ENCODE assay signal across 29 cellular contexts in genomic region chr17:60322056-60322387, GRCh38.
"Had no signal": no experiment of that assay in that cellular context is flagged by ENCODE, and none has a peak within 500 bp of the region (broad histone marks: within the 10 kb centered on the region; RNA-seq: fewer than 3 reads in every experiment).

No MANE protein-coding gene starts in this region.

- H3K36me3 ChIP-seq: MG63, WERI-Rb-1 had no signal

- H3K9me3 ChIP-seq: MG63 had no signal

- ATAC-seq: activated naive CD4-positive, alpha-beta T cell treated with anti-CD3 and anti-CD28 coated beads, Interleukin-2, amount 50 U/mL, for 72 hours; activated T-cell treated with anti-CD3 and anti-CD28 coated beads, Interleukin-2, amount 50 U/mL, for 4 hours; Right ventricle myocardium inferior had no signal

- H3K4me2 ChIP-seq: PC-9 had no signal

- H3K27ac ChIP-seq: PC-9, RWPE1, SK-N-MC, WERI-Rb-1 had no signal

- H2AFZ ChIP-seq: PC-9 had no signal

- H3K27me3 ChIP-seq: MG63 had no signal

- DNase-seq: activated CD4-positive, alpha-beta memory T cell treated with anti-CD3 and anti-CD28 coated beads for 36 hours; activated CD4-positive, alpha-beta T cell treated with anti-CD3 and anti-CD28 coated beads, Interleukin-2, amount 10 ng/mL, durations not matched to agents 7 days and 5 days; activated CD4-positive, CD25-positive, alpha-beta regulatory T cell; activated CD8-positive, alpha-beta memory T cell treated with anti-CD3 and anti-CD28 coated beads, Interleukin-2, amount 50 U/mL, for 4 hours; activated gamma-delta T cell treated with Interleukin-2 at 50 U/mL for 16 hours; activated naive CD4-positive, alpha-beta T cell treated with anti-CD3 and anti-CD28 coated beads for 36 hours; activated T-cell treated with anti-CD3 and anti-CD28 coated beads for 4 hours; activated T-cell treated with anti-CD3 and anti-CD28 coated beads, Interleukin-2, amount 50 U/mL, for 4 hours; anterior cingulate cortex; caudate nucleus; cerebellar nuclear complex; Kasumi-1; MG63; NCI-H1048; NCI-H1105 treated with DMSO at 0.1 percent for 48 hours; NCI-H1436; NCI-H1694; NCI-H1930; NCI-H2081 treated with DMSO at 0.1 percent for 48 hours; NCI-H345; NCI-H524 treated with DMSO at 0.1 percent for 48 hours; PC-9; T1000; WERI-Rb-1 had no signal

- H3K4me3 ChIP-seq: MG63, PC-9, SK-N-MC had no signal

- FAIRE-seq: bronchial epithelial cell had no signal
